ENCODE assay signal across 8 cellular contexts in the genomic region with DNA sequence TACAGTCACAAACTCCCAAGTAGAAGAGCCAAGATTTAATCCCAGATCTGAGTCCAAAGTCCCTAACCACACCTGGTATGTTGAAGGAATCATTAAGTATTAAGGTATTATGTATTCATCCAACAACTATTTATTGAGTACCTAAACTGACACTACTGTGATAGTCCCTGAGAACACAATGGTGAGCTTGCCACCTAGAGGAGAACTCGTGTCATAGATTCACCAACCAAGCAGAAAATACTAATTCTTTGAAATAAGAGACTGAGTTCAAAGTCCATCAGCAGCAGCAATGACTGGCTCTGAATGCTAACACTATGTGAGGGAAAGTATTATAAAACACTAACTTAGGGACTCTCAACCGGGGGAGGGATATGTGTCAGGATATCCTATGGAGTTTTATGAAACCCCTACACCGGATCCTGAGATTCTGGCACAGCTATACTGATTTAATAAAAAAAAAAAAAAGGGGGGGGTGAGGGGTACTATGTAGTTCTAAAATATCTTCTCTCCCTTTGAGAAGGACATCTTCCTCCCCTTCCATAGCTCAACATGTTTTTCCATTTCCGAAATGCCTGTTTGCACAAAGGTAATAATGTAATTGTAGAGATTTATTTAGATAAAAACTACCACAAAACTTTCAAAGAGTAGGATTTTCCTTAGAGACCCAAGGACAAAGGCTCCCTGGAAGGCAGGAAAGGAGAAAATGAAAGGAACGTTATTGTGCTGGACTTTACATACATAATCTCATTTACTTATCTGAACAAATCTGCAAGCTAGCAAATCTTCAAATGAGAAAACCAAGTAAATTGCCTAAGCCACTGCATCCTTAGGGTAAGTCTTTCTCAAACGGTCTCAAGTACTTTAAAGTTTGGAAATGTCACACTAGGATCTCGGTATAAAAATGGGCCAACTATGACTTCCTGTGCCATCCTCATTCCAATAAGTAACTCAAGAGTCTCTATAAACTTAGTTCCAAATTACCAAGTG. TPM values are rescaled to one million over a fixed set of nuclear protein-coding genes. Genes with fewer than 3 reads are reported as not detected.
DNase-seq lines count a peak whose midpoint lies in the region; ATAC-seq and TF ChIP-seq lines count a peak whose summit lies in the region.

No MANE protein-coding gene starts in this region.

- peak overlapping the region; percentile 99 for H3K27ac Mint-ChIP-seq in activated naive CD4-positive, alpha-beta T cell treated with anti-CD3 and anti-CD28 coated beads, Interleukin-2, amount 50 U/mL, for 24 hours

- intact Hi-C loops in left ventricle myocardium inferior (cut with micrococcal nuclease) (no loop called here), lower leg skin (cut with DNase I; ENCODE audit: low total_unique reads) (loop anchor here (5.0 kb wide), 1 partner anchor 532 kb away; no protein-coding TSS in a partner anchor)

- peak overlapping the region; percentile 97 for H3K27ac ChIP-seq in left ventricle myocardium inferior (replicated peaks)

- WGBS in lower leg skin, 2 donors: 19% methylated on average over 7 of the region's 7 CpGs

- TF ChIP-seq CTCF in AG09309 (IDR thresholded peaks at IDR 0.05; ENCODE audit: control insufficient read depth, insufficient read depth, low read depth, low read length, missing control alignments) (peak; percentile 70), GM12864 (IDR thresholded peaks at IDR 0.05; ENCODE audit: low read depth, low read length, missing control alignments) (peak; percentile 64), left ventricle myocardium inferior (IDR thresholded peaks at IDR 0.05; ENCODE audit: borderline replicate concordance) (peak; percentile 71), retinal pigment epithelial cell (conservative IDR thresholded peaks at IDR 0.05; ENCODE audit: low read depth, low read length) (peak; percentile 71), lower leg skin (IDR thresholded peaks at IDR 0.05) (no peak)

- H3K9me3 Mint-ChIP-seq in activated naive CD4-positive, alpha-beta T cell treated with anti-CD3 and anti-CD28 coated beads, Interleukin-2, amount 50 U/mL, for 24 hours: no peaks in the 10 kb centered on the region

- H3K36me3 ChIP-seq in left ventricle myocardium inferior: no peaks in the 10 kb centered on the region

- no peaks in the 10 kb centered on the region for H3K36me3 Mint-ChIP-seq in activated naive CD4-positive, alpha-beta T cell treated with anti-CD3 and anti-CD28 coated beads, Interleukin-2, amount 50 U/mL, for 24 hours

- no peak for TF ChIP-seq POLR2A in lower leg skin (IDR thresholded peaks at IDR 0.05)

- no peaks in the 10 kb centered on the region for H3K27me3 ChIP-seq in left ventricle myocardium inferior (ENCODE audit: low read depth)

- H3K4me1 Mint-ChIP-seq in activated naive CD4-positive, alpha-beta T cell treated with anti-CD3 and anti-CD28 coated beads, Interleukin-2, amount 50 U/mL, for 24 hours: peaks cover 61% of the 10 kb centered on the region

- no peaks in the 10 kb centered on the region for H3K9me3 ChIP-seq in left ventricle myocardium inferior (replicated peaks)

- H3K4me3 ChIP-seq in AG09309 (ENCODE audit: control insufficient read depth, low read depth, low read length) (peak overlapping the region; percentile 86), GM12864 (ENCODE audit: low read depth, low read length) (peak overlapping the region; percentile 78), left ventricle myocardium inferior (peak overlapping the region; percentile 94), retinal pigment epithelial cell (ENCODE audit: low read length) (peak overlapping the region; percentile 87), lower leg skin (ENCODE audit: low read depth, poor library complexity, severe bottlenecking) (no peak overlapping the region)

- peaks cover 77% of the 10 kb centered on the region for H3K4me1 ChIP-seq in left ventricle myocardium inferior

- H3K4me3 Mint-ChIP-seq in activated naive CD4-positive, alpha-beta T cell treated with anti-CD3 and anti-CD28 coated beads, Interleukin-2, amount 50 U/mL, for 24 hours: peak overlapping the region; percentile 98

- no peaks in the 10 kb centered on the region for H3K27me3 Mint-ChIP-seq in activated naive CD4-positive, alpha-beta T cell treated with anti-CD3 and anti-CD28 coated beads, Interleukin-2, amount 50 U/mL, for 24 hours

- no peak for DNase-seq in AG09309 (ENCODE audit: low read depth)
- DNase-seq in GM12864 (ENCODE audit: low read depth): peak; percentile 48
- peak; percentile 11 for DNase-seq in NCI-H510A (lab: John Stamatoyannopoulos, UW)
- no peak for DNase-seq in left ventricle myocardium inferior
- DNase-seq in retinal pigment epithelial cell (ENCODE audit: low read depth): peak; percentile 48
- DNase-seq in lower leg skin (ENCODE audit: low spot score in 2 of 2): no peak

- peak; percentile 31 for ATAC-seq in HG03039 (IDR thresholded peaks at IDR 0.05; ENCODE audit: unreplicated experiment)

RNA-seq across cellular contexts. Expression of a gene that starts 1.5 kb away (rescaled TPM):
- total RNA-seq in left ventricle myocardium inferior (270 TPM), lower leg skin (100 to 1,000 TPM; 108 to 176 (median 145) TPM)

RNA-seq across cellular contexts. Expression of a gene that starts 17.2 kb away (rescaled TPM):
- total RNA-seq in left ventricle myocardium inferior: not detected
- 10 to 100 TPM in 2 of 4 donors, 1 to 10 TPM in 2; 5.5 to 46.7 (median 10.5) TPM for total RNA-seq in lower leg skin

RNA-seq across cellular contexts. Expression of a gene that starts 56.6 kb away (rescaled TPM):
- 83.5 TPM for total RNA-seq in left ventricle myocardium inferior
- 10 to 100 TPM; 40.4 to 67.5 (median 55.9) TPM for total RNA-seq in lower leg skin

Comparison
In these comparisons a context has a peak if more than half of its experiments do, and no peak if none do; other contexts are left out.
1. DNase-seq: peak in GM12864 (single experiment), NCI-H510A (single experiment) and retinal pigment epithelial cell (single experiment); none in AG09309 (single experiment), left ventricle myocardium inferior (single experiment) and lower leg skin (0 of 2).
2. CTCF ChIP-seq: peak in AG09309 (single experiment), GM12864 (single experiment), left ventricle myocardium inferior (single experiment) and retinal pigment epithelial cell (single experiment); none in lower leg skin (0 of 3).